ENCODE assay signal across 1 cellular context in the genomic region with DNA sequence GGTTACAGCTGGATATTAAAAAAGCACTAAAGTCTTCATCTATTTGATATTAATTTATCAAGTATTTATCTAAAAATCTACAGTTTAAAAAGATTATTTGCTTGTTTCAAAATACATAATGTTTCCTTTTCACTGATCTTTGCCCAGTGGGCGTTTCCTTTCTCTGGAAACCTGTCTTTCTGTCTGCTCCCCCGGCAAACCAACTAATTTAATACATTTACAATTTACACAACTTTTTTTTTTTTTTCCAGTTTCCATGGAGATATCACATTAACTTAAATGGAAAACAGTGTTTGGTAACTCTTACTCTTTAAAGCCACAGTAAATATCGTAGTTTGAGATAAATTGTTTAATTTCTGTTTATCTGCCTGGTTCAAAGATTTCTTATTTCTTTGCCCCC.
TF ChIP-seq lines count a peak whose summit lies in the region.

No MANE protein-coding gene starts in this region.

TF ChIP-seq in A549, 52 proteins besides CTCF, POLR2A, EP300 and RAD21 (continued from another document):
- TF ChIP-seq, protein P1, sequence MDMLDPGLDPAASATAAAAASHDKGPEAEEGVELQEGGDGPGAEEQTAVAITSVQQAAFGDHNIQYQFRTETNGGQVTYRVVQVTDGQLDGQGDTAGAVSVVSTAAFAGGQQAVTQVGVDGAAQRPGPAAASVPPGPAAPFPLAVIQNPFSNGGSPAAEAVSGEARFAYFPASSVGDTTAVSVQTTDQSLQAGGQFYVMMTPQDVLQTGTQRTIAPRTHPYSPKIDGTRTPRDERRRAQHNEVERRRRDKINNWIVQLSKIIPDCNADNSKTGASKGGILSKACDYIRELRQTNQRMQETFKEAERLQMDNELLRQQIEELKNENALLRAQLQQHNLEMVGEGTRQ (IDR thresholded peaks at IDR 0.05), result no peak
- no peak for TF ChIP-seq RNF2 (IDR thresholded peaks at IDR 0.05; ENCODE audit: borderline replicate concordance, low read depth)
- no peak for TF ChIP-seq FOXS1 (CRISPR knock-in tag; IDR thresholded peaks at IDR 0.05)
- TF ChIP-seq JUN (IDR thresholded peaks at IDR 0.05), result no peak
- no peak for TF ChIP-seq ZSCAN20 (CRISPR knock-in tag; IDR thresholded peaks at IDR 0.05)
TF ChIP-seq in A549: peak in this region for 0.
